22 cellular contexts compared by ENCODE assay signal in the genomic region with DNA sequence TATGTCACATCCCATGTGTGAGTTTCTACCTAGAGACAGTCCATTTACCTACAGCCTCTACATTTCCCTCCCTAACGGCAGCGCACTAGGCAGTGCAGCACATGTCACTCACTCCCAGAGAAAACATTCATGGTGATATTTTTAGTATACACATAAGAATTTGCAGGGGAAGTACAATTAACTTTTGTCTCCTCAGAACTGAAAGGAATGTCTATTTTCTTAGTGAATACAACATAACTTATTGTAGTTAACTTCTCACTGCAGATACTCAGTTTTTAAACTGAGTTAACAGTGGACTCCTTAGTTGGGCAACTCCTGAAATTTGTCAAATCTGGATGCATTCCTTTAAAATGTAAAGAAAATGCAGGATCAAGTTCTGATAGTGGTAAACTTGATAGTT. TPM values are rescaled to one million over a fixed set of nuclear protein-coding genes. Genes with fewer than 3 reads are reported as not detected.
DNase-seq lines count a peak whose midpoint lies in the region; ATAC-seq, FAIRE-seq and TF ChIP-seq lines count a peak whose summit lies in the region.
"Had no signal": no experiment of that assay in that cellular context is flagged by ENCODE, and none has a peak within 500 bp of the region (broad histone marks: within the 10 kb centered on the region; RNA-seq: fewer than 3 reads in every experiment).

No MANE protein-coding gene starts in this region.

- H3K4me1 Mint-ChIP-seq in activated T-helper 17 cell treated with anti-CD3 and anti-CD28 coated beads, Interleukin-2, amount 50 U/mL, for 72 hours = peaks cover 5% of the 10 kb centered on the region
- H3K4me1 Mint-ChIP-seq in memory B cell = peaks cover 19% of the 10 kb centered on the region

- H3K36me3 ChIP-seq in HepG2 (replicated peaks in 1 of 2; ENCODE audit: control insufficient read depth in 1 of 2, insufficient read depth in 2 of 2, low read length in 2 of 2) (peaks cover 10 to 32% of the 10 kb centered on the region in 2 experiments; a peak in 4 of 5 replicates), right lobe of liver (peaks cover 0 to 42% (median 11%) of the 10 kb centered on the region in 4 donors)

- H3K9ac ChIP-seq in HepG2 (ENCODE audit: insufficient read depth, low read depth, low read length) = no peak overlapping the region

- TF ChIP-seq POLR2A in HepG2 (IDR thresholded peaks at IDR 0.05; ENCODE audit: insufficient read depth in 1 of 2, low read depth in 2 of 2, low read length in 2 of 2) (no peak), right lobe of liver (IDR thresholded peaks at IDR 0.05) (no peak)

- TF ChIP-seq RAD21 in HepG2 (CRISPR knock-in tag; IDR thresholded peaks at IDR 0.05) = no peak

- no peaks in the 10 kb centered on the region for H3K27me3 Mint-ChIP-seq in activated T-helper 17 cell treated with anti-CD3 and anti-CD28 coated beads, Interleukin-2, amount 50 U/mL, for 72 hours
- H3K27me3 Mint-ChIP-seq in memory B cell = peaks cover 5% of the 10 kb centered on the region
- H3K27me3 Mint-ChIP-seq: activated CD4-positive, alpha-beta memory T cell treated with anti-CD3 and anti-CD28 coated beads for 36 hours had no signal

- H3K4me2 ChIP-seq in HepG2 (ENCODE audit: low read depth, low read length) = no peak overlapping the region
- H3K4me2 ChIP-seq: BLaER1 treated with 17β-estradiol and CSF1 and Interleukin-3, amounts not matched to agents 10 nM and 100 nM had no signal

- H3K4me3 ChIP-seq in HepG2 (replicated peaks in 1 of 3; ENCODE audit: insufficient read depth in 1 of 3, low read depth in 2 of 3, low read length in 3 of 3) (no peak overlapping the region), right lobe of liver (no peak overlapping the region)
- H3K4me3 ChIP-seq: BLaER1 treated with 17β-estradiol and CSF1 and Interleukin-3, amounts not matched to agents 10 nM and 100 nM had no signal

- H4K20me1 ChIP-seq in HepG2 (ENCODE audit: insufficient read depth, low read length) = no peaks in the 10 kb centered on the region

- H3K4me3 Mint-ChIP-seq in activated T-helper 17 cell treated with anti-CD3 and anti-CD28 coated beads, Interleukin-2, amount 50 U/mL, for 72 hours = no peak overlapping the region
- H3K4me3 Mint-ChIP-seq in memory B cell = no peak overlapping the region
- H3K4me3 Mint-ChIP-seq: activated CD4-positive, alpha-beta memory T cell treated with anti-CD3 and anti-CD28 coated beads for 36 hours had no signal

- BruUV-seq in HepG2 (replicated peaks; lab: Mats Ljungman, UMichigan) = no TSS peak

- H3K4me1 ChIP-seq in HepG2 (ENCODE audit: insufficient read depth, low read length) (peaks cover 25% of the 10 kb centered on the region), right lobe of liver (peaks cover 0 to 14% (median 3%) of the 10 kb centered on the region in 4 donors)

- peaks cover 7% of the 10 kb centered on the region for H3K79me2 ChIP-seq in HepG2 (ENCODE audit: insufficient read depth, low read length)

- H3K9me3 ChIP-seq in HepG2 (ENCODE audit: low read length) (no peaks in the 10 kb centered on the region), right lobe of liver (no peaks in the 10 kb centered on the region)
- H3K9me3 ChIP-seq: BLaER1 treated with 17β-estradiol and CSF1 and Interleukin-3, amounts not matched to agents 10 nM and 100 nM had no signal

- peaks cover 55% of the 10 kb centered on the region for H3K36me3 Mint-ChIP-seq in activated T-helper 17 cell treated with anti-CD3 and anti-CD28 coated beads, Interleukin-2, amount 50 U/mL, for 72 hours (ENCODE audit: low read depth)
- H3K36me3 Mint-ChIP-seq in memory B cell = peaks cover 18% of the 10 kb centered on the region

- in situ Hi-C loops in HepG2 (cut with HindIII; ENCODE audit: extremely low pct_ligation_motif_present, low pct_unique_long_range_greater_than_20kb) = no loop called here

- H3K27ac ChIP-seq in HepG2 (ENCODE audit: extremely low read length, insufficient read depth, low read length) (no peak overlapping the region), right lobe of liver (no peak overlapping the region), substantia nigra (ENCODE audit: low read depth, low read length, poor library complexity, severe bottlenecking) (peak overlapping the region; percentile 52)
- H3K27ac ChIP-seq: BLaER1 treated with 17β-estradiol and CSF1 and Interleukin-3, amounts not matched to agents 10 nM and 100 nM had no signal

- H3K27ac Mint-ChIP-seq in activated T-helper 17 cell treated with anti-CD3 and anti-CD28 coated beads, Interleukin-2, amount 50 U/mL, for 72 hours = peak overlapping the region; percentile 62
- H3K27ac Mint-ChIP-seq in memory B cell = peak overlapping the region; percentile 60
- H3K27ac Mint-ChIP-seq: activated CD4-positive, alpha-beta memory T cell treated with anti-CD3 and anti-CD28 coated beads for 36 hours had no signal

- no peak for DNase-seq in HepG2 (ENCODE audit: low spot score)
- no peak for DNase-seq in right lobe of liver
- DNase-seq in memory B cell (ENCODE audit: low spot score in 2 of 2) = no peak
- DNase-seq in substantia nigra (lab: John Stamatoyannopoulos, UW) = no peak
- DNase-seq in HPDE6-E6E7 (ENCODE audit: extremely low spot score) = no peak
- no peak for DNase-seq in SKM-1 (lab: John Stamatoyannopoulos, UW; ENCODE audit: unreplicated experiment)
- DNase-seq in midbrain (lab: John Stamatoyannopoulos, UW) = no peak
- DNase-seq: ACHN; activated CD4-positive, alpha-beta memory T cell treated with anti-CD3 and anti-CD28 coated beads for 36 hours; activated naive CD4-positive, alpha-beta T cell; DMS53; left ventricle myocardium superior; NCI-H1694 treated with DMSO at 0.1 percent for 48 hours; NCI-H774; Right ventricle myocardium superior had no signal

- POLR2A ChIA-PET in HepG2 (lab: Yijun Ruan, JAX) = no interaction called here

- CTCF ChIA-PET in HepG2 (lab: Yijun Ruan, JAX; ENCODE audit: low intra/inter-chr PET ratio, low total read pairs) = no interaction called here

- TF ChIP-seq CTCF in HepG2 (CRISPR knock-in tag; IDR thresholded peaks at IDR 0.05) (no peak), right lobe of liver (IDR thresholded peaks at IDR 0.05) (no peak)

- intact Hi-C loops in HepG2 (cut with micrococcal nuclease; ENCODE audit: unreplicated experiment) (no loop called here), right lobe of liver (cut with DNase I) (no loop called here)

- ATAC-seq in HepG2 (no peak), right lobe of liver (no peak), memory B cell (ENCODE audit: low read depth) (no peak)
- no peak for ATAC-seq in activated T-helper 17 cell treated with anti-CD3 and anti-CD28 coated beads, Interleukin-2, amount 50 U/mL, for 72 hours (replicated peaks)
- ATAC-seq: left ventricle myocardium superior, sciatic nerve had no signal

- no peak for FAIRE-seq in HepG2 (lab: Jason Lieb, UNC)
- FAIRE-seq: GM19239 had no signal

- no peak overlapping the region for H2AFZ ChIP-seq in HepG2 (ENCODE audit: low read length)

- TF ChIP-seq EP300 in HepG2 (IDR thresholded peaks at IDR 0.05; ENCODE audit: low read depth in 2 of 2, low read length in 2 of 2) = no peak
- no peak for TF ChIP-seq EP300 in HepG2 (CRISPR knock-in tag; IDR thresholded peaks at IDR 0.05; ENCODE audit: borderline replicate concordance)

- no peaks in the 10 kb centered on the region for H3K27me3 ChIP-seq in HepG2 (ENCODE audit: control insufficient read depth in 1 of 2, insufficient read depth in 2 of 2, low read length in 2 of 2)
- H3K27me3 ChIP-seq in right lobe of liver = no peaks in the 10 kb centered on the region
- H3K27me3 ChIP-seq: BLaER1 treated with 17β-estradiol and CSF1 and Interleukin-3, amounts not matched to agents 10 nM and 100 nM had no signal

- WGBS in HepG2 (ENCODE audit: low lambda C conversion rate) = 100% methylated on average over 2 of the region's 2 CpGs
- WGBS in right lobe of liver (ENCODE audit: insufficient coverage, low coverage, low lambda C conversion rate, missing lambda C conversion rate) = 81% methylated on average over 2 of the region's 2 CpGs

- no peaks in the 10 kb centered on the region for H3K9me3 Mint-ChIP-seq in activated T-helper 17 cell treated with anti-CD3 and anti-CD28 coated beads, Interleukin-2, amount 50 U/mL, for 72 hours
- no peaks in the 10 kb centered on the region for H3K9me3 Mint-ChIP-seq in memory B cell
- H3K9me3 Mint-ChIP-seq: activated CD4-positive, alpha-beta memory T cell treated with anti-CD3 and anti-CD28 coated beads for 36 hours had no signal

RNA-seq across cellular contexts. Expression of a gene that starts 4.5 kb away (rescaled TPM):
- total RNA-seq in HepG2 (2016; rRNA removed; fragmentation: Illumina TruSeq; extraction: Trizol) (1.4 and 3.1 TPM in 2 replicates), right lobe of liver (1 to 10 TPM; 2.2 to 8.9 (median 4.9) TPM)
- total RNA-seq in HepG2 (2016; cell fraction: cytosol; rRNA removed; fragmentation: Illumina TruSeq; extraction: Trizol; ENCODE audit: low read depth) = 0.20 and 0.44 TPM in 2 replicates
- total RNA-seq in HepG2 (2016; cell fraction: insoluble cytoplasmic fraction; rRNA removed; fragmentation: Illumina TruSeq; extraction: Trizol) = 1.4 and 3.1 TPM in 2 replicates
- total RNA-seq in HepG2 (2016; cell fraction: membrane; rRNA removed; fragmentation: Illumina TruSeq; extraction: Trizol) = 1.5 and 1.6 TPM in 2 replicates
- 2.9 and 3.4 TPM in 2 replicates for total RNA-seq in HepG2 (2016; cell fraction: nucleus; rRNA removed; fragmentation: Illumina TruSeq; extraction: Trizol)
- polyA plus RNA-seq in HepG2 (2011; rRNA removed) = 1.5 and 2.4 TPM in 2 replicates
- 1.3 and 1.5 TPM in 2 replicates for polyA plus RNA-seq in HepG2 (2011; cell fraction: cytosol; rRNA removed)
- polyA plus RNA-seq in HepG2 (2011; cell fraction: nucleus; rRNA removed) = 5.0 and 5.4 TPM in 2 replicates
- 1.1 and 1.5 TPM in 2 replicates for polyA plus RNA-seq in HepG2 (2012)
- 0.19 and 0.20 TPM in 2 replicates for polyA plus RNA-seq in HepG2 (2016; cell fraction: cytosol; fragmentation: Illumina TruSeq; extraction: Trizol; ENCODE audit: low read depth)
- 1.4 and 1.5 TPM in 2 replicates for polyA plus RNA-seq in HepG2 (2016; cell fraction: insoluble cytoplasmic fraction; fragmentation: Illumina TruSeq; extraction: Trizol; ENCODE audit: low read depth)
- polyA plus RNA-seq in HepG2 (2016; cell fraction: membrane; fragmentation: Illumina TruSeq; extraction: Trizol; ENCODE audit: low read depth) = 0.82 and 1.3 TPM in 2 replicates
- 2.3 and 3.8 TPM in 2 replicates for polyA plus RNA-seq in HepG2 (2016; cell fraction: nucleus; fragmentation: Illumina TruSeq; extraction: Trizol; ENCODE audit: insufficient read depth, low read depth)
- 7.3 and 12.7 TPM in 2 replicates for polyA minus RNA-seq in HepG2 (2011; rRNA and poly(A)+ RNA removed; ENCODE audit: low replicate concordance)
- polyA minus RNA-seq in HepG2 (2011; cell fraction: cytosol; rRNA and poly(A)+ RNA removed) = 1.7 and 1.8 TPM in 2 replicates
- polyA minus RNA-seq in HepG2 (2011; cell fraction: nucleus; rRNA and poly(A)+ RNA removed) = 4.7 and 5.2 TPM in 2 replicates
- total RNA-seq in activated T-helper 17 cell treated with anti-CD3 and anti-CD28 coated beads, Interleukin-2, amount 50 U/mL, for 72 hours = 1 to 10 TPM in 1 of 2 donors, under 1 TPM in 1; 0.19 to 1.2 TPM

RNA-seq across cellular contexts. Expression of a gene that starts 36.3 kb away (rescaled TPM):
- total RNA-seq in HepG2 (2016; rRNA removed; fragmentation: Illumina TruSeq; extraction: Trizol) (not detected in 2 replicates), right lobe of liver (under 1 TPM in 2 of 6 experiments, not detected in 4; 0.19 to 0.68 TPM)
- not detected in 2 replicates for total RNA-seq in HepG2 (2016; cell fraction: cytosol; rRNA removed; fragmentation: Illumina TruSeq; extraction: Trizol; ENCODE audit: low read depth)
- total RNA-seq in HepG2 (2016; cell fraction: insoluble cytoplasmic fraction; rRNA removed; fragmentation: Illumina TruSeq; extraction: Trizol) = not detected in 2 replicates
- not detected in 2 replicates for total RNA-seq in HepG2 (2016; cell fraction: membrane; rRNA removed; fragmentation: Illumina TruSeq; extraction: Trizol)
- not detected in 2 replicates for total RNA-seq in HepG2 (2016; cell fraction: nucleus; rRNA removed; fragmentation: Illumina TruSeq; extraction: Trizol)
- polyA plus RNA-seq in HepG2 (2011; rRNA removed) = not detected in 2 replicates
- polyA plus RNA-seq in HepG2 (2011; cell fraction: cytosol; rRNA removed) = not detected in 2 replicates
- not detected in 2 replicates for polyA plus RNA-seq in HepG2 (2011; cell fraction: nucleus; rRNA removed)
- not detected in 2 replicates for polyA plus RNA-seq in HepG2 (2012)
- not detected in 2 replicates for polyA plus RNA-seq in HepG2 (2016; cell fraction: cytosol; fragmentation: Illumina TruSeq; extraction: Trizol; ENCODE audit: low read depth)
- not detected in 2 replicates for polyA plus RNA-seq in HepG2 (2016; cell fraction: insoluble cytoplasmic fraction; fragmentation: Illumina TruSeq; extraction: Trizol; ENCODE audit: low read depth)
- not detected in 2 replicates for polyA plus RNA-seq in HepG2 (2016; cell fraction: membrane; fragmentation: Illumina TruSeq; extraction: Trizol; ENCODE audit: low read depth)
- not detected in 2 replicates for polyA plus RNA-seq in HepG2 (2016; cell fraction: nucleus; fragmentation: Illumina TruSeq; extraction: Trizol; ENCODE audit: insufficient read depth, low read depth)
- polyA minus RNA-seq in HepG2 (2011; rRNA and poly(A)+ RNA removed; ENCODE audit: low replicate concordance) = 0.12 TPM in 1 of 2 replicates, not detected in the other
- not detected in 2 replicates for polyA minus RNA-seq in HepG2 (2011; cell fraction: cytosol; rRNA and poly(A)+ RNA removed)
- polyA minus RNA-seq in HepG2 (2011; cell fraction: nucleus; rRNA and poly(A)+ RNA removed) = not detected in 2 replicates
- not detected for total RNA-seq in activated T-helper 17 cell treated with anti-CD3 and anti-CD28 coated beads, Interleukin-2, amount 50 U/mL, for 72 hours
- total RNA-seq: activated CD4-positive, alpha-beta memory T cell treated with anti-CD3 and anti-CD28 coated beads for 36 hours; OCI-LY7; osteoblast; T-helper 2 cell treated with Interferon-gamma antibody and Interleukin-4, amounts not matched to agents 100 ng/mL and 5 ng/mL, for 36 hours had no signal

RNA-seq across cellular contexts. Expression of a gene that starts 48.5 kb away (rescaled TPM):
- total RNA-seq in HepG2 (2016; rRNA removed; fragmentation: Illumina TruSeq; extraction: Trizol) = 24.9 and 59.6 TPM in 2 replicates
- 14.8 and 15.5 TPM in 2 replicates for total RNA-seq in HepG2 (2016; cell fraction: cytosol; rRNA removed; fragmentation: Illumina TruSeq; extraction: Trizol; ENCODE audit: low read depth)
- total RNA-seq in HepG2 (2016; cell fraction: insoluble cytoplasmic fraction; rRNA removed; fragmentation: Illumina TruSeq; extraction: Trizol) = 23.0 and 60.3 TPM in 2 replicates
- 11.2 and 12.9 TPM in 2 replicates for total RNA-seq in HepG2 (2016; cell fraction: membrane; rRNA removed; fragmentation: Illumina TruSeq; extraction: Trizol)
- 180 and 195 TPM in 2 replicates for total RNA-seq in HepG2 (2016; cell fraction: nucleus; rRNA removed; fragmentation: Illumina TruSeq; extraction: Trizol)
- 35.0 and 41.3 TPM in 2 replicates for polyA plus RNA-seq in HepG2 (2011; rRNA removed)
- 3.9 and 5.3 TPM in 2 replicates for polyA plus RNA-seq in HepG2 (2011; cell fraction: cytosol; rRNA removed)
- polyA plus RNA-seq in HepG2 (2011; cell fraction: nucleus; rRNA removed) = 102 and 127 TPM in 2 replicates
- polyA plus RNA-seq in HepG2 (2012) = 39.9 and 52.7 TPM in 2 replicates
- polyA plus RNA-seq in HepG2 (2016; cell fraction: cytosol; fragmentation: Illumina TruSeq; extraction: Trizol; ENCODE audit: low read depth) = 0.61 and 0.64 TPM in 2 replicates
- 14.4 and 15.0 TPM in 2 replicates for polyA plus RNA-seq in HepG2 (2016; cell fraction: insoluble cytoplasmic fraction; fragmentation: Illumina TruSeq; extraction: Trizol; ENCODE audit: low read depth)
- 2.1 and 2.2 TPM in 2 replicates for polyA plus RNA-seq in HepG2 (2016; cell fraction: membrane; fragmentation: Illumina TruSeq; extraction: Trizol; ENCODE audit: low read depth)
- polyA plus RNA-seq in HepG2 (2016; cell fraction: nucleus; fragmentation: Illumina TruSeq; extraction: Trizol; ENCODE audit: insufficient read depth, low read depth) = 227 and 250 TPM in 2 replicates
- 26.3 and 26.4 TPM in 2 replicates for polyA minus RNA-seq in HepG2 (2011; rRNA and poly(A)+ RNA removed; ENCODE audit: low replicate concordance)
- polyA minus RNA-seq in HepG2 (2011; cell fraction: cytosol; rRNA and poly(A)+ RNA removed) = 7.3 and 10.2 TPM in 2 replicates
- 385 and 392 TPM in 2 replicates for polyA minus RNA-seq in HepG2 (2011; cell fraction: nucleus; rRNA and poly(A)+ RNA removed)
- total RNA-seq in right lobe of liver = 10 to 100 TPM; 21.9 to 35.2 (median 28.4) TPM
- 100 to 1,000 TPM in 1 of 2 donors, 10 to 100 TPM in 1; 81.8 to 122 TPM for total RNA-seq in activated T-helper 17 cell treated with anti-CD3 and anti-CD28 coated beads, Interleukin-2, amount 50 U/mL, for 72 hours

RNA-seq across cellular contexts. Expression of a gene that starts 53.6 kb away (rescaled TPM):
- total RNA-seq in HepG2 (2016; rRNA removed; fragmentation: Illumina TruSeq; extraction: Trizol) = not detected in 2 replicates
- not detected in 2 replicates for total RNA-seq in HepG2 (2016; cell fraction: cytosol; rRNA removed; fragmentation: Illumina TruSeq; extraction: Trizol; ENCODE audit: low read depth)
- total RNA-seq in HepG2 (2016; cell fraction: insoluble cytoplasmic fraction; rRNA removed; fragmentation: Illumina TruSeq; extraction: Trizol) = not detected in 2 replicates
- total RNA-seq in HepG2 (2016; cell fraction: membrane; rRNA removed; fragmentation: Illumina TruSeq; extraction: Trizol) = not detected in 2 replicates
- 0.62 TPM in 1 of 2 replicates, not detected in the other for total RNA-seq in HepG2 (2016; cell fraction: nucleus; rRNA removed; fragmentation: Illumina TruSeq; extraction: Trizol)
- polyA plus RNA-seq in HepG2 (2011; rRNA removed) = 0.04 and 0.26 TPM in 2 replicates
- polyA plus RNA-seq in HepG2 (2011; cell fraction: cytosol; rRNA removed) = 0.08 TPM in 2 replicates
- 0.74 and 1.2 TPM in 2 replicates for polyA plus RNA-seq in HepG2 (2011; cell fraction: nucleus; rRNA removed)
- polyA plus RNA-seq in HepG2 (2012) = not detected in 2 replicates
- not detected in 2 replicates for polyA plus RNA-seq in HepG2 (2016; cell fraction: cytosol; fragmentation: Illumina TruSeq; extraction: Trizol; ENCODE audit: low read depth)
- not detected in 2 replicates for polyA plus RNA-seq in HepG2 (2016; cell fraction: insoluble cytoplasmic fraction; fragmentation: Illumina TruSeq; extraction: Trizol; ENCODE audit: low read depth)
- polyA plus RNA-seq in HepG2 (2016; cell fraction: membrane; fragmentation: Illumina TruSeq; extraction: Trizol; ENCODE audit: low read depth) = not detected in 2 replicates
- polyA plus RNA-seq in HepG2 (2016; cell fraction: nucleus; fragmentation: Illumina TruSeq; extraction: Trizol; ENCODE audit: insufficient read depth, low read depth) = not detected in 2 replicates
- polyA minus RNA-seq in HepG2 (2011; rRNA and poly(A)+ RNA removed; ENCODE audit: low replicate concordance) = not detected in 2 replicates
- polyA minus RNA-seq in HepG2 (2011; cell fraction: cytosol; rRNA and poly(A)+ RNA removed) = not detected in 2 replicates
- polyA minus RNA-seq in HepG2 (2011; cell fraction: nucleus; rRNA and poly(A)+ RNA removed) = 0.62 TPM in 1 of 2 replicates, not detected in the other
- total RNA-seq in right lobe of liver = 1 to 10 TPM in 1 of 6 experiments, under 1 TPM in 2, not detected in 3; 0.29 to 1.0 (median 0.60) TPM
- total RNA-seq in activated T-helper 17 cell treated with anti-CD3 and anti-CD28 coated beads, Interleukin-2, amount 50 U/mL, for 72 hours = not detected
- total RNA-seq: activated CD4-positive, alpha-beta memory T cell treated with anti-CD3 and anti-CD28 coated beads for 36 hours; OCI-LY7; osteoblast; sciatic nerve; T-helper 2 cell treated with Interferon-gamma antibody and Interleukin-4, amounts not matched to agents 100 ng/mL and 5 ng/mL, for 36 hours had no signal

RNA-seq across cellular contexts. Expression of a gene that starts 58.3 kb away (rescaled TPM):
- total RNA-seq in HepG2 (2016; rRNA removed; fragmentation: Illumina TruSeq; extraction: Trizol) (53.1 and 79.3 TPM in 2 replicates), right lobe of liver (10 to 100 TPM; 12.0 to 22.8 (median 16.5) TPM)
- total RNA-seq in HepG2 (2016; cell fraction: cytosol; rRNA removed; fragmentation: Illumina TruSeq; extraction: Trizol; ENCODE audit: low read depth) = 44.6 and 50.1 TPM in 2 replicates
- total RNA-seq in HepG2 (2016; cell fraction: insoluble cytoplasmic fraction; rRNA removed; fragmentation: Illumina TruSeq; extraction: Trizol) = 52.3 and 79.6 TPM in 2 replicates
- 65.9 and 69.2 TPM in 2 replicates for total RNA-seq in HepG2 (2016; cell fraction: membrane; rRNA removed; fragmentation: Illumina TruSeq; extraction: Trizol)
- 21.1 and 29.1 TPM in 2 replicates for total RNA-seq in HepG2 (2016; cell fraction: nucleus; rRNA removed; fragmentation: Illumina TruSeq; extraction: Trizol)
- 31.1 and 38.7 TPM in 2 replicates for polyA plus RNA-seq in HepG2 (2011; rRNA removed)
- 18.7 and 22.0 TPM in 2 replicates for polyA plus RNA-seq in HepG2 (2011; cell fraction: cytosol; rRNA removed)
- 11.3 and 12.9 TPM in 2 replicates for polyA plus RNA-seq in HepG2 (2011; cell fraction: nucleus; rRNA removed)
- polyA plus RNA-seq in HepG2 (2012) = 30.5 and 34.5 TPM in 2 replicates
- 35.0 and 43.2 TPM in 2 replicates for polyA plus RNA-seq in HepG2 (2016; cell fraction: cytosol; fragmentation: Illumina TruSeq; extraction: Trizol; ENCODE audit: low read depth)
- 67.4 and 70.9 TPM in 2 replicates for polyA plus RNA-seq in HepG2 (2016; cell fraction: insoluble cytoplasmic fraction; fragmentation: Illumina TruSeq; extraction: Trizol; ENCODE audit: low read depth)
- 49.2 and 61.0 TPM in 2 replicates for polyA plus RNA-seq in HepG2 (2016; cell fraction: membrane; fragmentation: Illumina TruSeq; extraction: Trizol; ENCODE audit: low read depth)
- polyA plus RNA-seq in HepG2 (2016; cell fraction: nucleus; fragmentation: Illumina TruSeq; extraction: Trizol; ENCODE audit: insufficient read depth, low read depth) = 41.0 and 51.9 TPM in 2 replicates
- 5.5 and 11.1 TPM in 2 replicates for polyA minus RNA-seq in HepG2 (2011; rRNA and poly(A)+ RNA removed; ENCODE audit: low replicate concordance)
- 6.3 and 6.8 TPM in 2 replicates for polyA minus RNA-seq in HepG2 (2011; cell fraction: cytosol; rRNA and poly(A)+ RNA removed)
- polyA minus RNA-seq in HepG2 (2011; cell fraction: nucleus; rRNA and poly(A)+ RNA removed) = 4.2 and 7.5 TPM in 2 replicates
- 10 to 100 TPM; 55.7 to 69.8 TPM for total RNA-seq in activated T-helper 17 cell treated with anti-CD3 and anti-CD28 coated beads, Interleukin-2, amount 50 U/mL, for 72 hours
